Comparison of ENCODE assay signal across 25 cellular contexts in genomic region chr11:117449111-117449693, GRCh38.
DNase-seq lines count a peak whose midpoint lies in the region; TF ChIP-seq lines count a peak whose summit lies in the region.
"Had no signal": no experiment of that assay in that cellular context is flagged by ENCODE, and none has a peak within 500 bp of the region (broad histone marks: within the 10 kb centered on the region; RNA-seq: fewer than 3 reads in every experiment).

No MANE protein-coding gene starts in this region.

- H3K4me3 Mint-ChIP-seq in H9, result no peak overlapping the region
- H3K4me3 Mint-ChIP-seq in neural crest cell, result no peak overlapping the region
- H3K4me3 Mint-ChIP-seq in activated CD4-positive, alpha-beta T cell treated with anti-CD3 and anti-CD28 coated beads, Interleukin-2, amount 10 ng/mL, durations not matched to agents 7 days and 5 days, result no peak overlapping the region
- H3K4me3 Mint-ChIP-seq: activated B cell treated with CpG ODN at 0.5 μM for 24 hours; activated naive CD8-positive, alpha-beta T cell treated with anti-CD3 and anti-CD28 coated beads, Interleukin-2, amount 10 ng/mL, durations not matched to agents 7 days and 5 days; activated T-cell treated with anti-CD3 and anti-CD28 coated beads, Interleukin-2, amount 50 U/mL, for 24 hours; CD4-positive, alpha-beta T cell; stimulated activated effector memory CD8-positive, alpha-beta T cell treated with anti-CD3 and anti-CD28 coated beads, Interleukin-12 subunit alpha, Interleukin-12 subunit beta, amount 100 ng/mL, for 72 hours; type B pancreatic cell had no signal

- no peak for TF ChIP-seq CTCF in H9 (conservative IDR thresholded peaks at IDR 0.05)
- no peak for TF ChIP-seq CTCF in neural crest cell (conservative IDR thresholded peaks at IDR 0.05)
- TF ChIP-seq CTCF in hepatocyte (IDR thresholded peaks at IDR 0.05; ENCODE audit: poor library complexity), result no peak

- CTCF ChIA-PET in activated CD4-positive, alpha-beta T cell treated with anti-CD3 and anti-CD28 coated beads, Interleukin-2, amount 10 ng/mL, durations not matched to agents 7 days and 5 days (lab: Charles Lee), result interaction anchor here (0.7 kb wide), 1 partner anchor 9 kb away, joined by 3 read pairs; no protein-coding TSS in a partner anchor

- H3K27me3 ChIP-seq in H9 (ENCODE audit: insufficient read depth, low read length) (no peaks in the 10 kb centered on the region; the same call in 1 of the 2 replicates), SJSA1 (replicated peaks) (no peaks in the 10 kb centered on the region), hepatocyte (no peaks in the 10 kb centered on the region)
- H3K27me3 ChIP-seq: ascending aorta, colonic mucosa had no signal

- H4K20me1 ChIP-seq in H9 (ENCODE audit: control insufficient read depth, insufficient read depth, insufficient read length) (no peaks in the 10 kb centered on the region), hepatocyte (ENCODE audit: insufficient read depth, poor library complexity, severe bottlenecking) (no peaks in the 10 kb centered on the region)

- H2BK5ac ChIP-seq in H9 (ENCODE audit: insufficient read length, low read length), result no peak overlapping the region

- no peak overlapping the region for H3K27ac Mint-ChIP-seq in H9
- H3K27ac Mint-ChIP-seq in neural crest cell (ENCODE audit: unreplicated experiment), result peak overlapping the region; percentile 23
- no peak overlapping the region for H3K27ac Mint-ChIP-seq in activated CD4-positive, alpha-beta T cell treated with anti-CD3 and anti-CD28 coated beads, Interleukin-2, amount 10 ng/mL, durations not matched to agents 7 days and 5 days
- H3K27ac Mint-ChIP-seq: activated B cell treated with CpG ODN at 0.5 μM for 24 hours; activated naive CD8-positive, alpha-beta T cell treated with anti-CD3 and anti-CD28 coated beads, Interleukin-2, amount 10 ng/mL, durations not matched to agents 7 days and 5 days; activated T-cell treated with anti-CD3 and anti-CD28 coated beads, Interleukin-2, amount 50 U/mL, for 24 hours; CD4-positive, alpha-beta T cell; stimulated activated effector memory CD8-positive, alpha-beta T cell treated with anti-CD3 and anti-CD28 coated beads, Interleukin-12 subunit alpha, Interleukin-12 subunit beta, amount 100 ng/mL, for 72 hours; type B pancreatic cell had no signal

- H3K23me2 ChIP-seq in H9 (ENCODE audit: insufficient read length, low read depth, low read length, poor library complexity, severe bottlenecking), result no peaks in the 10 kb centered on the region

- no peak overlapping the region for H3K14ac ChIP-seq in H9 (ENCODE audit: insufficient read depth, low read length)

- H3K36me3 Mint-ChIP-seq in H9 (ENCODE audit: insufficient read depth in 1 of 3, low read depth in 3 of 3), result peaks cover 3 to 4% (median 3%) of the 10 kb centered on the region in 3 experiments; a peak in 4 of 7 replicates
- peaks cover 4% of the 10 kb centered on the region for H3K36me3 Mint-ChIP-seq in neural crest cell (ENCODE audit: low read depth)
- no peaks in the 10 kb centered on the region for H3K36me3 Mint-ChIP-seq in activated CD4-positive, alpha-beta T cell treated with anti-CD3 and anti-CD28 coated beads, Interleukin-2, amount 10 ng/mL, durations not matched to agents 7 days and 5 days (ENCODE audit: low read depth)
- H3K36me3 Mint-ChIP-seq: stimulated activated effector memory CD8-positive, alpha-beta T cell treated with anti-CD3 and anti-CD28 coated beads, Interleukin-12 subunit alpha, Interleukin-12 subunit beta, amount 100 ng/mL, for 72 hours had no signal

- H3K79me1 ChIP-seq in H9 (ENCODE audit: insufficient read depth, low read depth, low read length, poor library complexity, severe bottlenecking), result no peaks in the 10 kb centered on the region

- H3K18ac ChIP-seq in H9 (ENCODE audit: insufficient read length, low read depth, low read length), result no peak overlapping the region

- no peak overlapping the region for H3K4ac ChIP-seq in H9 (ENCODE audit: low read depth, low read length)

- no peak overlapping the region for H3K9ac ChIP-seq in H9 (ENCODE audit: extremely low read depth, insufficient read length, low read length)

- POLR2A ChIA-PET in activated CD4-positive, alpha-beta T cell treated with anti-CD3 and anti-CD28 coated beads, Interleukin-2, amount 10 ng/mL, durations not matched to agents 7 days and 5 days (lab: Charles Lee), result no interaction called here

- H3K56ac ChIP-seq in H9 (ENCODE audit: insufficient read length, low read depth, low read length), result no peak overlapping the region

- no peak overlapping the region for H4K5ac ChIP-seq in H9 (ENCODE audit: insufficient read length, low read depth, low read length)

- no peak overlapping the region for H3T11ph ChIP-seq in H9 (ENCODE audit: low read length)

- peaks cover 4% of the 10 kb centered on the region for H3K9me3 ChIP-seq in H9 (ENCODE audit: control insufficient read depth, low read depth, low read length)
- H3K9me3 ChIP-seq in SJSA1 (replicated peaks), result no peaks in the 10 kb centered on the region
- no peaks in the 10 kb centered on the region for H3K9me3 ChIP-seq in hepatocyte (ENCODE audit: low read depth)
- H3K9me3 ChIP-seq: ascending aorta, colonic mucosa, prostate gland had no signal

- H3K4me1 Mint-ChIP-seq in H9 (peaks cover 2 to 6% of the 10 kb centered on the region in 2 experiments), neural crest cell (peaks cover 6% of the 10 kb centered on the region)
- H3K4me1 Mint-ChIP-seq in activated CD4-positive, alpha-beta T cell treated with anti-CD3 and anti-CD28 coated beads, Interleukin-2, amount 10 ng/mL, durations not matched to agents 7 days and 5 days, result no peaks in the 10 kb centered on the region
- H3K4me1 Mint-ChIP-seq: activated B cell treated with CpG ODN at 0.5 μM for 24 hours; activated naive CD8-positive, alpha-beta T cell treated with anti-CD3 and anti-CD28 coated beads, Interleukin-2, amount 10 ng/mL, durations not matched to agents 7 days and 5 days; stimulated activated effector memory CD8-positive, alpha-beta T cell treated with anti-CD3 and anti-CD28 coated beads, Interleukin-12 subunit alpha, Interleukin-12 subunit beta, amount 100 ng/mL, for 72 hours had no signal

- H3K4me2 ChIP-seq in H9 (ENCODE audit: insufficient read depth, insufficient read length, low read length) (no peak overlapping the region), hepatocyte (no peak overlapping the region)
- H3K4me2 ChIP-seq: A549 had no signal

- H3K79me2 ChIP-seq in H9 (ENCODE audit: insufficient read depth, low read length) (no peaks in the 10 kb centered on the region), hepatocyte (no peaks in the 10 kb centered on the region)

- H3K9me3 Mint-ChIP-seq in H9 (peaks cover 5 to 6% of the 10 kb centered on the region in 2 experiments), neural crest cell (peaks cover 9% of the 10 kb centered on the region)
- H3K9me3 Mint-ChIP-seq in activated CD4-positive, alpha-beta T cell treated with anti-CD3 and anti-CD28 coated beads, Interleukin-2, amount 10 ng/mL, durations not matched to agents 7 days and 5 days, result peaks cover 4% of the 10 kb centered on the region

- H2BK12ac ChIP-seq in H9 (ENCODE audit: insufficient read length, low read depth, low read length), result no peak overlapping the region

- no peak overlapping the region for H2BK15ac ChIP-seq in H9 (ENCODE audit: low read depth, low read length)

- H2AFZ ChIP-seq in H9 (ENCODE audit: low read length), result no peak overlapping the region
- no peak overlapping the region for H2AFZ ChIP-seq in hepatocyte

- H2AK5ac ChIP-seq in H9 (ENCODE audit: insufficient read length, low read length), result no peak overlapping the region

- H3K36me3 ChIP-seq in SJSA1 (no peaks in the 10 kb centered on the region), hepatocyte (replicated peaks; ENCODE audit: insufficient read depth, low read depth) (no peaks in the 10 kb centered on the region)
- H3K36me3 ChIP-seq: ascending aorta, colonic mucosa, prostate gland had no signal

- DNase-seq in A172 (ENCODE audit: low spot score) (peak; percentile 35), H9 (peak; percentile 14), SJSA1 (ENCODE audit: low read depth in 1 of 2, low spot score in 2 of 2) (peak; percentile 84 to 87), neural crest cell (ENCODE audit: low read depth, low spot score) (no peak), hepatocyte (ENCODE audit: low spot score) (no peak), caudate nucleus (lab: John Stamatoyannopoulos, UW) (no peak), NCI-H1694 (lab: John Stamatoyannopoulos, UW) (no peak)
- no peak for DNase-seq in activated CD4-positive, alpha-beta T cell treated with anti-CD3 and anti-CD28 coated beads, Interleukin-2, amount 10 ng/mL, durations not matched to agents 7 days and 5 days
- DNase-seq: activated B cell treated with CpG ODN at 0.5 μM for 24 hours; activated effector memory CD4-positive, alpha-beta T cell treated with anti-CD3 and anti-CD28 coated beads, Interleukin-2, amount 50 U/mL, for 16 hours; activated naive CD8-positive, alpha-beta T cell treated with anti-CD3 and anti-CD28 coated beads, Interleukin-2, amount 10 ng/mL, durations not matched to agents 7 days and 5 days; activated T-cell treated with anti-CD3 and anti-CD28 coated beads, Interleukin-2, amount 50 U/mL, for 24 hours; AML-193; CD4-positive, alpha-beta T cell; colonic mucosa; effector CD4-positive, alpha-beta T cell; left ventricle myocardium inferior; stimulated activated CD4-positive, alpha-beta T cell treated with anti-CD3 and anti-CD28 coated beads, Interleukin-15, amount 100 ng/mL, for 24 hours had no signal

- no peak overlapping the region for H3K27ac ChIP-seq in H9 (ENCODE audit: insufficient read length, low read depth, low read length)
- H3K27ac ChIP-seq in SJSA1, result peak overlapping the region; percentile 53
- H3K27ac ChIP-seq in hepatocyte, result no peak overlapping the region
- H3K27ac ChIP-seq in caudate nucleus (ENCODE audit: low read depth, low read length), result no peak overlapping the region
- H3K27ac ChIP-seq: A549, ascending aorta, colonic mucosa, epithelial cell of prostate, left ventricle myocardium inferior, prostate gland, SK-N-MC had no signal

- no peak overlapping the region for H4K91ac ChIP-seq in H9 (ENCODE audit: insufficient read length, low read depth, low read length)

- no peaks in the 10 kb centered on the region for H3K4me1 ChIP-seq in H9 (ENCODE audit: insufficient read depth, low read length)
- H3K4me1 ChIP-seq in SJSA1 (replicated peaks), result peaks cover 28% of the 10 kb centered on the region
- H3K4me1 ChIP-seq in hepatocyte (ENCODE audit: insufficient read depth), result peaks cover 6% of the 10 kb centered on the region
- H3K4me1 ChIP-seq: A549, ascending aorta, colonic mucosa, left ventricle myocardium inferior, prostate gland had no signal

- WGBS in H9 (ENCODE audit: extremely low coverage, insufficient read length, low lambda C conversion rate), result no CpG with 5 or more reads among the region's 9 CpGs
- 91% methylated on average over 9 of the region's 9 CpGs for WGBS in hepatocyte (ENCODE audit: low lambda C conversion rate, missing lambda C conversion rate)

- peaks cover 25% of the 10 kb centered on the region for H3K27me3 Mint-ChIP-seq in H9 (ENCODE audit: low read depth)
- peaks cover 14% of the 10 kb centered on the region for H3K27me3 Mint-ChIP-seq in neural crest cell (ENCODE audit: low read depth)
- H3K27me3 Mint-ChIP-seq in activated CD4-positive, alpha-beta T cell treated with anti-CD3 and anti-CD28 coated beads, Interleukin-2, amount 10 ng/mL, durations not matched to agents 7 days and 5 days, result peaks cover 10% of the 10 kb centered on the region
- H3K27me3 Mint-ChIP-seq: activated B cell treated with CpG ODN at 0.5 μM for 24 hours had no signal

- H4K8ac ChIP-seq in H9 (replicated peaks; ENCODE audit: insufficient read length, low read depth, low read length), result no peak overlapping the region

- H2BK20ac ChIP-seq in H9 (ENCODE audit: low read depth, low read length, poor library complexity, severe bottlenecking), result no peak overlapping the region

- H3K4me3 ChIP-seq in SJSA1 (no peak overlapping the region), hepatocyte (no peak overlapping the region)
- H3K4me3 ChIP-seq: A549, ascending aorta, colonic mucosa, left ventricle myocardium inferior, prostate gland, SK-N-MC had no signal

- no peaks in the 10 kb centered on the region for H3K9me2 ChIP-seq in hepatocyte (replicated peaks; ENCODE audit: insufficient read depth)

- no peak overlapping the region for H2BK120ac ChIP-seq in H9 (ENCODE audit: low read depth, low read length, poor library complexity, severe bottlenecking)

- H3K23ac ChIP-seq in H9 (ENCODE audit: insufficient read length, low read depth, low read length), result no peak overlapping the region

Comparison
In these comparisons a context has a peak if more than half of its experiments do, and no peak if none do; other contexts are left out.
1. DNase-seq: peak in A172 (single experiment), H9 (single experiment) and SJSA1 (2 of 2); none in neural crest cell (single experiment), hepatocyte (single experiment), caudate nucleus (0 of 61), activated CD4-positive, alpha-beta T cell treated with anti-CD3 and anti-CD28 coated beads, Interleukin-2, amount 10 ng/mL, durations not matched to agents 7 days and 5 days (single experiment) and NCI-H1694 (single experiment).